In genomic region chr15:87155771-87156170, GRCh38 we compare ENCODE assay signal across 22 cellular contexts.
DNase-seq lines count a peak whose midpoint lies in the region; ATAC-seq, FAIRE-seq and TF ChIP-seq lines count a peak whose summit lies in the region.
"Had no signal": no experiment of that assay in that cellular context is flagged by ENCODE, and none has a peak within 500 bp of the region (broad histone marks: within the 10 kb centered on the region; RNA-seq: fewer than 3 reads in every experiment).

No MANE protein-coding gene starts in this region.

- intact Hi-C loops in MCF 10A (cut with micrococcal nuclease) (no loop called here), breast epithelium (cut with DNase I; ENCODE audit: low total_unique reads) (no loop called here), ovary (cut with DNase I) (no loop called here)

- no peaks in the 10 kb centered on the region for H3K9me3 Mint-ChIP-seq in MCF 10A (ENCODE audit: unreplicated experiment)

- H3K4me3 Mint-ChIP-seq in MCF 10A (ENCODE audit: unreplicated experiment), result no peak overlapping the region
- H3K4me3 Mint-ChIP-seq: CD8-positive, alpha-beta memory T cell had no signal

- DNase-seq in MCF 10A (ENCODE audit: unreplicated experiment), result peak; percentile 9
- DNase-seq in breast epithelium (ENCODE audit: low spot score in 2 of 2), result no peak
- DNase-seq in SK-N-DZ (ENCODE audit: low spot score), result peak; percentile 8
- peak; percentile 12 for DNase-seq in choroid plexus epithelial cell (ENCODE audit: low read depth)
- DNase-seq in osteoblast (ENCODE audit: insufficient read length, low spot score, missing footprints), result no peak
- DNase-seq in ovary, result no peak
- no peak for DNase-seq in H54 (ENCODE audit: insufficient read length, low spot score)
- DNase-seq: CD8-positive, alpha-beta memory T cell; NCI-H1105; NCI-H2029 treated with DMSO at 0.1 percent for 48 hours; NCI-H345; NCI-H524; NCI-H774; Peyer's patch had no signal

- H3K4me1 ChIP-seq in breast epithelium (no peaks in the 10 kb centered on the region), osteoblast (ENCODE audit: insufficient read depth, low read length) (peaks cover 6% of the 10 kb centered on the region), ovary (ENCODE audit: insufficient read depth) (no peaks in the 10 kb centered on the region)
- H3K4me1 ChIP-seq: Peyer's patch, SJSA1 had no signal

- no peak for ATAC-seq in GM18907 (IDR thresholded peaks at IDR 0.05; ENCODE audit: unreplicated experiment)
- ATAC-seq: HepG2, K562 had no signal

- peak overlapping the region; percentile 9 for H2AFZ ChIP-seq in osteoblast (ENCODE audit: low read length)

- 76 to 81% (median 77%) methylated on average over 4 of the region's 4 CpGs for WGBS in ovary, 3 donors

- TF ChIP-seq POLR2A in breast epithelium (IDR thresholded peaks at IDR 0.05) (no peak), ovary (IDR thresholded peaks at IDR 0.05) (no peak), H54 (IDR thresholded peaks at IDR 0.05; ENCODE audit: low read depth, low read length) (no peak)

- no peaks in the 10 kb centered on the region for H3K79me2 ChIP-seq in osteoblast (ENCODE audit: insufficient read depth, low read length)

- POLR2A ChIA-PET in MCF 10A (lab: Yijun Ruan, JAX), result interaction anchor here (0.6 kb wide), 1 partner anchor 594 kb away, joined by 3 read pairs; no protein-coding TSS in a partner anchor

- H4K20me1 ChIP-seq in osteoblast (ENCODE audit: insufficient read depth, low read length), result no peaks in the 10 kb centered on the region

- peak overlapping the region; percentile 41 for H3K27ac Mint-ChIP-seq in MCF 10A (ENCODE audit: low read depth, unreplicated experiment)
- H3K27ac Mint-ChIP-seq: CD8-positive, alpha-beta memory T cell had no signal

- FAIRE-seq in H54 (lab: Jason Lieb, UNC), result no peak
- FAIRE-seq: GM12891, H1, HepG2, K562 had no signal

- H3K27me3 ChIP-seq in breast epithelium (no peaks in the 10 kb centered on the region), osteoblast (ENCODE audit: insufficient read depth, low read length) (no peaks in the 10 kb centered on the region), ovary (no peaks in the 10 kb centered on the region)
- H3K27me3 ChIP-seq: Peyer's patch, SJSA1 had no signal

- H3K4me2 ChIP-seq in osteoblast (ENCODE audit: insufficient read depth, low read length), result no peak overlapping the region

- peaks cover 16% of the 10 kb centered on the region for H3K4me1 Mint-ChIP-seq in MCF 10A (ENCODE audit: insufficient read depth, unreplicated experiment)
- H3K4me1 Mint-ChIP-seq: CD8-positive, alpha-beta memory T cell had no signal

- H3K27ac ChIP-seq in breast epithelium, result no peak overlapping the region
- peak overlapping the region; percentile 58 for H3K27ac ChIP-seq in osteoblast (ENCODE audit: low read depth, low read length)
- no peak overlapping the region for H3K27ac ChIP-seq in ovary
- H3K27ac ChIP-seq: 22Rv1, C4-2B, Peyer's patch, SJSA1 had no signal

- no peak overlapping the region for H3K4me3 ChIP-seq in breast epithelium
- H3K4me3 ChIP-seq in choroid plexus epithelial cell (ENCODE audit: low read depth, low read length), result no peak overlapping the region
- H3K4me3 ChIP-seq in osteoblast (ENCODE audit: insufficient read depth, low read length), result no peak overlapping the region
- H3K4me3 ChIP-seq in ovary, result no peak overlapping the region
- H3K4me3 ChIP-seq: K562, Peyer's patch, SJSA1 had no signal

- H3K36me3 ChIP-seq in breast epithelium (no peaks in the 10 kb centered on the region), osteoblast (ENCODE audit: insufficient read depth, low read length) (no peaks in the 10 kb centered on the region), ovary (no peaks in the 10 kb centered on the region)
- H3K36me3 ChIP-seq: Peyer's patch, SJSA1 had no signal

- H3K36me3 Mint-ChIP-seq in MCF 10A (ENCODE audit: insufficient read depth, unreplicated experiment), result no peaks in the 10 kb centered on the region
- H3K36me3 Mint-ChIP-seq: CD8-positive, alpha-beta memory T cell had no signal

- H3K9me3 ChIP-seq in breast epithelium, result peaks cover 0 to 5% of the 10 kb centered on the region in 2 donors
- no peaks in the 10 kb centered on the region for H3K9me3 ChIP-seq in osteoblast (ENCODE audit: low read depth, low read length)
- no peaks in the 10 kb centered on the region for H3K9me3 ChIP-seq in ovary
- H3K9me3 ChIP-seq: Peyer's patch, SJSA1 had no signal

- TF ChIP-seq CTCF in MCF 10A (IDR thresholded peaks at IDR 0.05; ENCODE audit: unreplicated experiment), result no peak
- no peak for TF ChIP-seq CTCF in breast epithelium (IDR thresholded peaks at IDR 0.05)
- TF ChIP-seq CTCF in choroid plexus epithelial cell (conservative IDR thresholded peaks at IDR 0.05; ENCODE audit: low read depth, low read length), result no peak
- TF ChIP-seq CTCF in osteoblast (IDR thresholded peaks at IDR 0.05; ENCODE audit: extremely low read depth, low read depth, low read length), result no peak
- TF ChIP-seq CTCF in ovary (IDR thresholded peaks at IDR 0.05), result no peak

- no peaks in the 10 kb centered on the region for H3K27me3 Mint-ChIP-seq in MCF 10A (ENCODE audit: insufficient read depth, unreplicated experiment)

- no peak for TF ChIP-seq EP300 in ovary (IDR thresholded peaks at IDR 0.05)

- no TSS peak for BruUV-seq in MCF 10A (replicated peaks; lab: Mats Ljungman, UMichigan)

- CTCF ChIA-PET in MCF 10A (lab: Yijun Ruan, JAX), result no interaction called here

Comparison
In these comparisons a context has a peak if more than half of its experiments do, and no peak if none do; other contexts are left out.
1. DNase-seq: peak in MCF 10A (single experiment), SK-N-DZ (single experiment) and choroid plexus epithelial cell (single experiment); none in breast epithelium (0 of 2), osteoblast (single experiment), ovary (0 of 5) and H54 (single experiment).